Comparison of ENCODE assay signal across 1 cellular context in genomic region chr3:43177092-43177491, GRCh38.
TF ChIP-seq lines count a peak whose summit lies in the region.

No MANE protein-coding gene starts in this region.

TF ChIP-seq in HepG2, 621 proteins besides CTCF, POLR2A, EP300 and RAD21 (continued from another document):
- TF ChIP-seq ATF6 (CRISPR knock-in tag; conservative IDR thresholded peaks at IDR 0.05) (no peak), ZNF224 (CRISPR knock-in tag; IDR thresholded peaks at IDR 0.05) (no peak), CENPT (CRISPR knock-in tag; IDR thresholded peaks at IDR 0.05; ENCODE audit: low read depth) (no peak), THAP11 (CRISPR knock-in tag; IDR thresholded peaks at IDR 0.05) (no peak)
